Comparison of ENCODE assay signal across 29 cellular contexts in the genomic region with DNA sequence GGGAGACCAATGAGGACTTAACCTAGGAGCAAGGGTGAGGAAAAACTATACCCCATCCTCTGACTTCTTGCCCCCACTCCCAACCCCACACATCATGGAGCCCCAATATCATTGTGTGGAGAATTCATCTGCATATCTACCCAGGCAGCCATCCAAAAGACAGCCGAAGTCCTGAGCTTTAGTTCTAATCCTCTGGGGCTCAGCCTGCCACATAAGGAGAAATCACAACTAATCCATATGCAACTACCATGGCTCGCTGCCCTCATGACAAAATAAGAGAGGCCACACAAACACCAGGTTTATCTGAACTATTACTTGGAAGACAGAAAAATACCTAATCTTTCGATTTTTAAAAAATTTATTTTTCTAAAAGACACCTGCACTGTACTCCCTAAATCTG. TPM values are rescaled to one million over a fixed set of nuclear protein-coding genes. Genes with fewer than 3 reads are reported as not detected.
DNase-seq lines count a peak whose midpoint lies in the region; ATAC-seq lines count a peak whose summit lies in the region.
"Had no signal": no experiment of that assay in that cellular context is flagged by ENCODE, and none has a peak within 500 bp of the region (broad histone marks: within the 10 kb centered on the region; RNA-seq: fewer than 3 reads in every experiment).

No MANE protein-coding gene starts in this region.

- no peak overlapping the region for H3K4me3 Mint-ChIP-seq in memory B cell
- H3K4me3 Mint-ChIP-seq: activated CD8-positive, alpha-beta T cell treated with anti-CD3 and anti-CD28 coated beads for 36 hours; activated naive CD8-positive, alpha-beta T cell treated with anti-CD3 and anti-CD28 coated beads for 36 hours; T-cell had no signal

- H3K36me3 ChIP-seq in adipocyte (ENCODE audit: control insufficient read depth, insufficient read depth, low read length, severe bottlenecking) (peaks cover 36% of the 10 kb centered on the region), skeletal muscle tissue (ENCODE audit: control insufficient read depth in 3 of 3, insufficient read depth in 3 of 3, low read length in 3 of 3) (peaks cover 22 to 36% (median 35%) of the 10 kb centered on the region in 3 donors), MG63 (peaks cover 21% of the 10 kb centered on the region)

- peak overlapping the region; percentile 74 for H3K27ac ChIP-seq in skeletal muscle tissue (ENCODE audit: low read depth, low read length)
- H3K27ac ChIP-seq: BLaER1, gastroesophageal sphincter had no signal

- peak overlapping the region; percentile 39 for H3K4me3 ChIP-seq in adipocyte (ENCODE audit: low read length)
- peak overlapping the region in 1 of 3 donors; percentile 3 for H3K4me3 ChIP-seq in skeletal muscle tissue (ENCODE audit: low read length in 3 of 3)
- no peak overlapping the region for H3K4me3 ChIP-seq in MG63
- H3K4me3 ChIP-seq: BLaER1, gastroesophageal sphincter had no signal

- DNase-seq in D341Med (ENCODE audit: low spot score), result peak; percentile 76
- DNase-seq in adipocyte (ENCODE audit: low read depth), result no peak
- DNase-seq in memory B cell (ENCODE audit: low spot score in 2 of 2), result no peak
- DNase-seq in amniotic stem cell (lab: John Stamatoyannopoulos, UW), result no peak
- DNase-seq in MG63, result no peak
- no peak for DNase-seq in OCI-M1 (lab: John Stamatoyannopoulos, UW)
- DNase-seq: activated effector memory CD4-positive, alpha-beta T cell treated with anti-CD3 and anti-CD28 coated beads, Interleukin-2, amount 50 U/mL, for 16 hours; activated naive CD8-positive, alpha-beta T cell treated with anti-CD3 and anti-CD28 coated beads for 36 hours; COR-L47; cortex of kidney; DND-41; H7; NCI-H1105; NCI-H1930; NCI-H524 treated with DMSO at 0.1 percent for 48 hours; stimulated activated CD8-positive, alpha-beta memory T cell treated with anti-CD3 and anti-CD28 coated beads, Interleukin-4, amount 100 ng/mL, for 48 hours; T-cell had no signal

- H3K27ac Mint-ChIP-seq in memory B cell, result peak overlapping the region; percentile 60
- H3K27ac Mint-ChIP-seq: activated naive CD8-positive, alpha-beta T cell treated with anti-CD3 and anti-CD28 coated beads for 36 hours had no signal

- H3K9me3 ChIP-seq in adipocyte (ENCODE audit: control insufficient read depth, low read length) (no peaks in the 10 kb centered on the region), skeletal muscle tissue (ENCODE audit: control insufficient read depth in 3 of 3, low read length in 3 of 3) (no peaks in the 10 kb centered on the region), MG63 (no peaks in the 10 kb centered on the region)
- H3K9me3 ChIP-seq: BLaER1, gastroesophageal sphincter had no signal

- H3K4me1 ChIP-seq in adipocyte (ENCODE audit: control insufficient read depth, insufficient read depth, low read length) (peaks cover 20% of the 10 kb centered on the region), skeletal muscle tissue (ENCODE audit: control insufficient read depth in 3 of 3, insufficient read depth in 3 of 3, low read length in 3 of 3) (peaks cover 18 to 19% (median 19%) of the 10 kb centered on the region in 3 donors)
- H3K4me1 ChIP-seq: BLaER1 had no signal

- H3K9me3 Mint-ChIP-seq in memory B cell, result no peaks in the 10 kb centered on the region
- H3K9me3 Mint-ChIP-seq: activated CD8-positive, alpha-beta T cell treated with anti-CD3 and anti-CD28 coated beads for 36 hours; activated naive CD8-positive, alpha-beta T cell treated with anti-CD3 and anti-CD28 coated beads for 36 hours; T-cell had no signal

- peaks cover 15% of the 10 kb centered on the region for H3K36me3 Mint-ChIP-seq in memory B cell
- H3K36me3 Mint-ChIP-seq: activated naive CD8-positive, alpha-beta T cell treated with anti-CD3 and anti-CD28 coated beads for 36 hours had no signal

- H3K9ac ChIP-seq in adipocyte (ENCODE audit: low read length), result no peak overlapping the region
- H3K9ac ChIP-seq in skeletal muscle tissue (ENCODE audit: low read depth in 1 of 3, low read length in 3 of 3), result no peak overlapping the region
- H3K9ac ChIP-seq: BLaER1 had no signal

- H3K27me3 Mint-ChIP-seq in memory B cell, result no peaks in the 10 kb centered on the region
- H3K27me3 Mint-ChIP-seq: activated CD8-positive, alpha-beta T cell treated with anti-CD3 and anti-CD28 coated beads for 36 hours; activated naive CD8-positive, alpha-beta T cell treated with anti-CD3 and anti-CD28 coated beads for 36 hours; T-cell had no signal

- ATAC-seq in memory B cell (ENCODE audit: low read depth) (no peak), HG03469 (IDR thresholded peaks at IDR 0.05; ENCODE audit: unreplicated experiment) (no peak)

- H3K27me3 ChIP-seq in adipocyte (replicated peaks; ENCODE audit: control insufficient read depth, insufficient read depth, low read length) (no peaks in the 10 kb centered on the region), skeletal muscle tissue (ENCODE audit: control insufficient read depth in 3 of 3, insufficient read depth in 3 of 3, low read length in 3 of 3) (no peaks in the 10 kb centered on the region), MG63 (no peaks in the 10 kb centered on the region)
- H3K27me3 ChIP-seq: BLaER1, gastroesophageal sphincter had no signal

- H3K4me1 Mint-ChIP-seq in memory B cell, result peaks cover 6% of the 10 kb centered on the region

RNA-seq across cellular contexts. Expression of gene HEXA, which starts 17.7 kb away (rescaled TPM):
- total RNA-seq in skeletal muscle tissue, result 49.1 TPM
- total RNA-seq in MG63 (2014; rRNA removed; shearing (Covaris generic); ENCODE audit: low replicate concordance), result 93.1 and 153 TPM in 2 replicates

RNA-seq across cellular contexts. Expression of gene CELF6, which starts 38.2 kb away (rescaled TPM):
- 1.0 TPM for total RNA-seq in skeletal muscle tissue
- 1.1 TPM in 1 of 2 replicates, not detected in the other for total RNA-seq in MG63 (2014; rRNA removed; shearing (Covaris generic); ENCODE audit: low replicate concordance)
- total RNA-seq: astrocyte, RPMI7951, SK-MEL-5 had no signal

RNA-seq across cellular contexts. Expression of gene TMEM202, which starts 40.0 kb away (rescaled TPM):
- not detected for total RNA-seq in skeletal muscle tissue
- not detected in 2 replicates for total RNA-seq in MG63 (2014; rRNA removed; shearing (Covaris generic); ENCODE audit: low replicate concordance)
- total RNA-seq: activated CD8-positive, alpha-beta T cell treated with anti-CD3 and anti-CD28 coated beads for 36 hours; activated naive CD8-positive, alpha-beta T cell treated with anti-CD3 and anti-CD28 coated beads for 36 hours; astrocyte; gastroesophageal sphincter; H7; HT1080; liver; posterior vena cava; RPMI7951; SK-MEL-5; T-cell; ureter had no signal
